Comparison of ENCODE assay signal across 20 cellular contexts in genomic region chr20:63068711-63069367, GRCh38.
DNase-seq lines count a peak whose midpoint lies in the region; ATAC-seq and TF ChIP-seq lines count a peak whose summit lies in the region.
"Had no signal": no experiment of that assay in that cellular context is flagged by ENCODE, and none has a peak within 500 bp of the region (broad histone marks: within the 10 kb centered on the region; RNA-seq: fewer than 3 reads in every experiment).

No MANE protein-coding gene starts in this region.

- H3K4me3 ChIP-seq in Panc1 (ENCODE audit: low read depth in 2 of 2, low read length in 2 of 2): no peak overlapping the region
- H3K4me3 ChIP-seq in spleen: no peak overlapping the region
- H3K4me3 ChIP-seq in ovary: no peak overlapping the region
- H3K4me3 ChIP-seq: A549, MG63 had no signal

- no peaks in the 10 kb centered on the region for H3K9me3 Mint-ChIP-seq in chondrocyte (ENCODE audit: low read depth)
- H3K9me3 Mint-ChIP-seq in activated CD8-positive, alpha-beta T cell treated with anti-CD3 and anti-CD28 coated beads for 36 hours: no peaks in the 10 kb centered on the region

- in situ Hi-C loops in Panc1 (cut with HindIII; ENCODE audit: low pct_unique_long_range_greater_than_20kb, low sequenced_read_pairs): no loop called here

- H3K9me3 ChIP-seq in Panc1 (ENCODE audit: control insufficient read depth, insufficient read depth, low read depth, low read length): no peaks in the 10 kb centered on the region
- no peaks in the 10 kb centered on the region for H3K9me3 ChIP-seq in spleen
- H3K9me3 ChIP-seq in ovary: no peaks in the 10 kb centered on the region
- H3K9me3 ChIP-seq: A549, MG63 had no signal

- POLR2A ChIA-PET in Panc1 (lab: Charles Lee): interaction anchor here (1.2 kb wide), 1 partner anchor 11 kb away, joined by 3 read pairs; no protein-coding TSS in a partner anchor
- POLR2A ChIA-PET in activated CD8-positive, alpha-beta T cell treated with anti-CD3 and anti-CD28 coated beads for 36 hours (lab: Charles Lee): interaction anchor here (0.6 kb wide), 1 partner anchor 86 kb away, joined by 3 read pairs; no protein-coding TSS in a partner anchor

- intact Hi-C loops in left cardiac atrium (cut with DNase I) (no loop called here), Right ventricle myocardium inferior (cut with DNase I) (no loop called here), Panc1 (cut with micrococcal nuclease; ENCODE audit: unreplicated experiment) (no loop called here), spleen (cut with DNase I; ENCODE audit: low total_unique reads) (no loop called here), ovary (cut with DNase I) (no loop called here)
- intact Hi-C loops in activated CD8-positive, alpha-beta T cell treated with anti-CD3 and anti-CD28 coated beads for 36 hours (cut with micrococcal nuclease): no loop called here

- H3K4me1 ChIP-seq in Panc1 (ENCODE audit: control insufficient read depth, insufficient read depth, low read length): peaks cover 24% of the 10 kb centered on the region
- peaks cover 0 to 11% (median 0%) of the 10 kb centered on the region in 6 donors for H3K4me1 ChIP-seq in spleen
- no peaks in the 10 kb centered on the region for H3K4me1 ChIP-seq in ovary (ENCODE audit: insufficient read depth)
- H3K4me1 ChIP-seq: A549 had no signal

- H3K27ac ChIP-seq in Panc1 (ENCODE audit: low read length) (no peak overlapping the region), spleen (no peak overlapping the region), ovary (no peak overlapping the region), caudate nucleus (ENCODE audit: low read depth, low read length) (no peak overlapping the region)
- H3K27ac ChIP-seq: A549 had no signal

- TF ChIP-seq EP300 in ovary (IDR thresholded peaks at IDR 0.05): no peak

- H3K36me3 Mint-ChIP-seq in chondrocyte (ENCODE audit: low read depth): no peaks in the 10 kb centered on the region
- no peaks in the 10 kb centered on the region for H3K36me3 Mint-ChIP-seq in activated CD8-positive, alpha-beta T cell treated with anti-CD3 and anti-CD28 coated beads for 36 hours (ENCODE audit: low read depth)

- ATAC-seq in left cardiac atrium (no peak), Right ventricle myocardium inferior (no peak), Panc1 (peak; percentile 54)
- no peak for ATAC-seq in activated CD8-positive, alpha-beta T cell treated with anti-CD3 and anti-CD28 coated beads for 36 hours

- TF ChIP-seq POLR2A in spleen (IDR thresholded peaks at IDR 0.05) (no peak), ovary (IDR thresholded peaks at IDR 0.05) (no peak)

- no peaks in the 10 kb centered on the region for H3K4me1 Mint-ChIP-seq in chondrocyte (ENCODE audit: low read depth)
- H3K4me1 Mint-ChIP-seq in activated CD8-positive, alpha-beta T cell treated with anti-CD3 and anti-CD28 coated beads for 36 hours (ENCODE audit: low read depth): peaks cover 3% of the 10 kb centered on the region
- H3K4me1 Mint-ChIP-seq: B cell had no signal

- H3K36me3 ChIP-seq in Panc1 (ENCODE audit: control insufficient read depth, insufficient read depth, low read length) (no peaks in the 10 kb centered on the region), spleen (no peaks in the 10 kb centered on the region), ovary (no peaks in the 10 kb centered on the region)
- H3K36me3 ChIP-seq: MG63 had no signal

- H3K27me3 ChIP-seq in Panc1 (ENCODE audit: control insufficient read depth, insufficient read depth, low read length) (no peaks in the 10 kb centered on the region), spleen (replicated peaks in 1 of 7) (peaks cover 0 to 100% (median 43%) of the 10 kb centered on the region in 7 donors), ovary (no peaks in the 10 kb centered on the region)

- peak; percentile 2 for DNase-seq in left cardiac atrium
- DNase-seq in Right ventricle myocardium inferior (ENCODE audit: missing footprints): no peak
- DNase-seq in Panc1 (ENCODE audit: low read depth, low spot score): no peak
- peak; percentile 84 for DNase-seq in chondrocyte (ENCODE audit: low spot score)
- peak; percentile 55 for DNase-seq in spleen
- DNase-seq in ovary: no peak
- DNase-seq in caudate nucleus (lab: John Stamatoyannopoulos, UW): no peak
- no peak for DNase-seq in activated CD8-positive, alpha-beta T cell treated with anti-CD3 and anti-CD28 coated beads for 36 hours
- DNase-seq: DMS79, H7, NCI-H1417, NCI-H1694 treated with DMSO at 0.1 percent for 48 hours, NCI-H2081 treated with DMSO at 0.1 percent for 48 hours, NCI-H2171 treated with DMSO at 0.1 percent for 48 hours, NCI-H526, OCI-M1, SHP77 treated with DMSO at 0.1 percent for 48 hours had no signal

- H3K4me3 Mint-ChIP-seq in chondrocyte (ENCODE audit: unreplicated experiment): no peak overlapping the region
- H3K4me3 Mint-ChIP-seq in activated CD8-positive, alpha-beta T cell treated with anti-CD3 and anti-CD28 coated beads for 36 hours: no peak overlapping the region
- H3K4me3 Mint-ChIP-seq: B cell had no signal

- no peak overlapping the region for H3K27ac Mint-ChIP-seq in chondrocyte (ENCODE audit: unreplicated experiment)
- H3K27ac Mint-ChIP-seq in activated CD8-positive, alpha-beta T cell treated with anti-CD3 and anti-CD28 coated beads for 36 hours: no peak overlapping the region
- H3K27ac Mint-ChIP-seq: B cell had no signal

- TF ChIP-seq CTCF in Panc1 (IDR thresholded peaks at IDR 0.05): no peak
- TF ChIP-seq CTCF in chondrocyte (IDR thresholded peaks at IDR 0.05): no peak
- TF ChIP-seq CTCF in spleen (IDR thresholded peaks at IDR 0.05 in 8 of 11, conservative IDR thresholded peaks at IDR 0.05 in 3 of 11): no peak
- TF ChIP-seq CTCF in ovary (IDR thresholded peaks at IDR 0.05): no peak
- TF ChIP-seq CTCF in activated CD8-positive, alpha-beta T cell treated with anti-CD3 and anti-CD28 coated beads for 36 hours (IDR thresholded peaks at IDR 0.05): no peak

- BruUV-seq in Panc1 (replicated peaks; lab: Mats Ljungman, UMichigan): no TSS peak

- WGBS in spleen, 5 donors: 65 to 73% (median 68%) methylated on average over 6 to 10 of the region's 10 CpGs
- 64 to 76% (median 73%) methylated on average over 8 to 10 of the region's 10 CpGs for WGBS in ovary, 3 donors

- CTCF ChIA-PET in Panc1 (lab: Charles Lee): no interaction called here
- CTCF ChIA-PET in activated CD8-positive, alpha-beta T cell treated with anti-CD3 and anti-CD28 coated beads for 36 hours (lab: Charles Lee): interaction anchor here (1.5 kb wide), 1 partner anchor 155 kb away, joined by 6 read pairs; no protein-coding TSS in a partner anchor

- peaks cover 30% of the 10 kb centered on the region for H3K27me3 Mint-ChIP-seq in chondrocyte (ENCODE audit: low read depth)
- H3K27me3 Mint-ChIP-seq in activated CD8-positive, alpha-beta T cell treated with anti-CD3 and anti-CD28 coated beads for 36 hours: peaks cover 30% of the 10 kb centered on the region

Comparison
In these comparisons a context has a peak if more than half of its experiments do, and no peak if none do; other contexts are left out.
1. DNase-seq: peak in left cardiac atrium (single experiment), chondrocyte (single experiment) and spleen (single experiment); none in Right ventricle myocardium inferior (single experiment), Panc1 (single experiment), ovary (0 of 5), caudate nucleus (0 of 61) and activated CD8-positive, alpha-beta T cell treated with anti-CD3 and anti-CD28 coated beads for 36 hours (single experiment).